ENCODE assay signal across 27 cellular contexts in the genomic region with DNA sequence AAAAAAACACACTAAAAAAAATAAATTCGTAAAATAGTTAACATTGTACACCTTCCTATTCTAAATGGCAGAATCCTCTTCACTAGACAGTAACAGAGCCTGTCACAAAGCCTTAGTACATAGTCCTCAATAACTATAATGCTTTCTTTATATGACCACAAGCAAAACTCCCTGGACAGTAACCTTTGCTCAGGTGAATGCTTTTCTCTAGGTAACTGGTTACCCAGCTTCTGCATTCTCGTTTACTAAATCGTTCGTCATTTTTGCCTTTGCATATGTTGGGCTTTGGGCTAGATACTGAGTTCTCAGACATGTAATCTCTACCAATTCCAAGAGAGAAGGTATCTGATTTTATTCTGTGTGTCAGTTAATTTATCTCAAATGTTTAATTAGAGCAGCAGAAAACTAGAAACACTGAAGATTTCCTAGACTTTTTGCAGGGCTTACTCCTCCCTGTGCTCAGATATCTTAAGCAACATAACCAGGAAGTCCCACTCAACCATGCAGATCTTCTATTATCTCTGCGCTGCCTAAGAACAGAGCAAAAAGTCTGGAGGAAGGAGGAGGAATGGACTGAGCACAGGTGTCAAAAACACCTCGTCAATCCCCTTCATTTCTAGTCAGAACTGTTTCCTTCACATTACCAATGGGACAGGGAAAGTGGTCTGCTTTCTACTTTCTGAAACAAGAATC.
"Had no signal": no experiment of that assay in that cellular context is flagged by ENCODE, and none has a peak within 500 bp of the region (broad histone marks: within the 10 kb centered on the region; RNA-seq: fewer than 3 reads in every experiment).

No MANE protein-coding gene starts in this region.

- H3K4me1 ChIP-seq: heart right ventricle, left ventricle myocardium inferior, neural progenitor cell, right atrium auricular region, right lobe of liver, stomach, testis, thyroid gland, transverse colon, upper lobe of left lung, vagina had no signal

- DNase-seq: heart right ventricle; hippocampal formation; left ventricle myocardium inferior; mesendoderm; naive thymus-derived CD8-positive, alpha-beta T cell; nephron progenitor cell; ovary; right lobe of liver; stimulated activated CD4-positive, alpha-beta T cell treated with anti-CD3 and anti-CD28 coated beads, Interleukin-1b, Interleukin-23, amount 100 ng/mL, for 48 hours; stimulated activated CD4-positive, alpha-beta T cell treated with anti-CD3 and anti-CD28 coated beads, Interleukin-2, amount 100 ng/mL, for 48 hours; stimulated activated CD4-positive, alpha-beta T cell treated with anti-CD3 and anti-CD28 coated beads, Interleukin-4, amount 100 ng/mL, for 4 hours; stimulated activated CD8-positive, alpha-beta memory T cell treated with anti-CD3 and anti-CD28 coated beads, Interleukin-4, amount 100 ng/mL, for 48 hours; stimulated activated naive B cell treated with anti-CD40 and anti-IgM and Interleukin-4, amounts not matched to agents 10 μg/mL and 1 μg/mL and 100 μg/mL, for 72 hours; stimulated activated naive CD8-positive, alpha-beta T cell treated with anti-CD3 and anti-CD28 coated beads, Interleukin-15, Interleukin-2, amounts not matched to agents 100 U/mL and 50 U/mL, for 24 hours; stomach; testis; thyroid gland; transverse colon had no signal

- H3K4me1 Mint-ChIP-seq: mesothelial cell of epicardium; nephron progenitor cell; neural progenitor cell; stimulated activated naive B cell treated with anti-CD40 and anti-IgM and Interleukin-4, amounts not matched to agents 10 μg/mL and 1 μg/mL and 100 μg/mL, for 72 hours had no signal

- H3K4me3 Mint-ChIP-seq: mesothelial cell of epicardium; naive thymus-derived CD8-positive, alpha-beta T cell; nephron progenitor cell; neural progenitor cell; stimulated activated naive B cell treated with anti-CD40 and anti-IgM and Interleukin-4, amounts not matched to agents 10 μg/mL and 1 μg/mL and 100 μg/mL, for 72 hours had no signal

- H2AFZ ChIP-seq: neural progenitor cell had no signal

- H3K9ac ChIP-seq: neural progenitor cell had no signal

- H3K36me3 ChIP-seq: heart right ventricle, left ventricle myocardium inferior, neural progenitor cell, neutrophil, ovary, right atrium auricular region, right lobe of liver, stomach, thyroid gland, transverse colon, upper lobe of left lung, vagina had no signal

- H3K27ac Mint-ChIP-seq: mesothelial cell of epicardium; nephron progenitor cell; neural progenitor cell; progenitor cell of endocrine pancreas; stimulated activated naive B cell treated with anti-CD40 and anti-IgM and Interleukin-4, amounts not matched to agents 10 μg/mL and 1 μg/mL and 100 μg/mL, for 72 hours had no signal

- H3K4me2 ChIP-seq: neural progenitor cell, smooth muscle cell had no signal

- H3K9me3 ChIP-seq: neutrophil, ovary, right atrium auricular region, right lobe of liver, stomach, testis, thyroid gland, transverse colon, vagina had no signal

- H3K27me3 ChIP-seq: heart right ventricle, neural progenitor cell, neutrophil, ovary, right atrium auricular region, right lobe of liver, stomach, testis, thyroid gland, transverse colon, upper lobe of left lung, vagina had no signal

- H3K4me3 ChIP-seq: heart right ventricle, left ventricle myocardium inferior, lung, neural progenitor cell, ovary, right atrium auricular region, right lobe of liver, smooth muscle cell, stomach, testis, thyroid gland, transverse colon, upper lobe of left lung, vagina had no signal

- H3K36me3 Mint-ChIP-seq: mesothelial cell of epicardium; neural progenitor cell; stimulated activated naive B cell treated with anti-CD40 and anti-IgM and Interleukin-4, amounts not matched to agents 10 μg/mL and 1 μg/mL and 100 μg/mL, for 72 hours had no signal

- ATAC-seq: heart right ventricle; naive thymus-derived CD8-positive, alpha-beta T cell; right lobe of liver; stimulated activated naive B cell treated with anti-CD40 and anti-IgM and Interleukin-4, amounts not matched to agents 10 μg/mL and 1 μg/mL and 100 μg/mL, for 72 hours; stimulated activated naive CD8-positive, alpha-beta T cell treated with anti-CD3 and anti-CD28 coated beads, Interleukin-15, Interleukin-2, amounts not matched to agents 100 U/mL and 50 U/mL, for 24 hours had no signal

- H3K27ac ChIP-seq: heart right ventricle, left ventricle myocardium inferior, neural progenitor cell, neutrophil, ovary, right atrium auricular region, right lobe of liver, stomach, testis, thyroid gland, upper lobe of left lung, vagina had no signal
